ENCODE assay signal across 8 cellular contexts in genomic region chr5:132420706-132421272, GRCh38. TPM values are rescaled to one million over a fixed set of nuclear protein-coding genes. Genes with fewer than 3 reads are reported as not detected.
A peak's percentile ranks its signal among the peaks of the same experiment; 100 is the strongest.
DNase-seq lines count a peak whose midpoint lies in the region; ATAC-seq and TF ChIP-seq lines count a peak whose summit lies in the region.

No MANE protein-coding gene starts in this region.

- ATAC-seq in GM18511 (IDR thresholded peaks at IDR 0.05; ENCODE audit: unreplicated experiment), result peak; percentile 50
- peak; percentile 38 for ATAC-seq in HG02623 (IDR thresholded peaks at IDR 0.05; ENCODE audit: unreplicated experiment)
- ATAC-seq in right cardiac atrium, result peak in 1 of 2 donors; percentile 19
- ATAC-seq in HG02938 (IDR thresholded peaks at IDR 0.05; ENCODE audit: unreplicated experiment), result no peak
- no peak for ATAC-seq in GM18519 (IDR thresholded peaks at IDR 0.05; ENCODE audit: low FRiP score, unreplicated experiment)

- H3K9me3 ChIP-seq in right cardiac atrium (ENCODE audit: control insufficient read depth, low read length) (no peaks in the 10 kb centered on the region), vagina (no peaks in the 10 kb centered on the region)

- H3K27ac ChIP-seq in right cardiac atrium (ENCODE audit: low read length) (peak overlapping the region; percentile 91), vagina (peak overlapping the region; percentile 79)

- peaks cover 45% of the 10 kb centered on the region for H3K4me1 ChIP-seq in right cardiac atrium (ENCODE audit: control insufficient read depth, insufficient read depth, low read length)
- peaks cover 96% of the 10 kb centered on the region for H3K4me1 ChIP-seq in vagina

- peaks cover 66% of the 10 kb centered on the region for H3K36me3 Mint-ChIP-seq in T-helper 1 cell treated with Interleukin-12 subunit alpha and Interleukin-12 subunit beta and Interleukin-4 antibody, amounts not matched to agents 30 μg/mL and 1 μg/mL, for 36 hours (ENCODE audit: low read depth)

- H3K27me3 Mint-ChIP-seq in T-helper 1 cell treated with Interleukin-12 subunit alpha and Interleukin-12 subunit beta and Interleukin-4 antibody, amounts not matched to agents 30 μg/mL and 1 μg/mL, for 36 hours (ENCODE audit: low read depth), result no peaks in the 10 kb centered on the region

- no peak for DNase-seq in right cardiac atrium
- DNase-seq in vagina (ENCODE audit: extremely low spot score in 2 of 2), result peak in 1 of 2 donors; percentile 79
- no peak for DNase-seq in NCI-H82 treated with DMSO at 0.1 percent for 48 hours (lab: John Stamatoyannopoulos, UW; ENCODE audit: unreplicated experiment)

- no peaks in the 10 kb centered on the region for H3K36me3 ChIP-seq in vagina

- H3K27me3 ChIP-seq in right cardiac atrium (ENCODE audit: control insufficient read depth, insufficient read depth) (no peaks in the 10 kb centered on the region), vagina (no peaks in the 10 kb centered on the region)

- TF ChIP-seq POLR2A in vagina (IDR thresholded peaks at IDR 0.05), result no peak

- intact Hi-C loops in right cardiac atrium (cut with DNase I), result loop anchor here in 2 of 4 donors (10.0 kb wide), 2 partner anchors 54 to 64 kb away; no protein-coding TSS in a partner anchor
- intact Hi-C loops in vagina (cut with DNase I), result no loop called here

- H3K4me3 Mint-ChIP-seq in T-helper 1 cell treated with Interleukin-12 subunit alpha and Interleukin-12 subunit beta and Interleukin-4 antibody, amounts not matched to agents 30 μg/mL and 1 μg/mL, for 36 hours, result peak overlapping the region; percentile 78

- H3K27ac Mint-ChIP-seq in T-helper 1 cell treated with Interleukin-12 subunit alpha and Interleukin-12 subunit beta and Interleukin-4 antibody, amounts not matched to agents 30 μg/mL and 1 μg/mL, for 36 hours, result peak overlapping the region; percentile 90

- 49% methylated on average over 7 of the region's 7 CpGs for WGBS in right cardiac atrium

- H3K4me3 ChIP-seq in right cardiac atrium (ENCODE audit: low read length), result no peak overlapping the region
- H3K4me3 ChIP-seq in vagina, result no peak overlapping the region

- no peaks in the 10 kb centered on the region for H3K9me3 Mint-ChIP-seq in T-helper 1 cell treated with Interleukin-12 subunit alpha and Interleukin-12 subunit beta and Interleukin-4 antibody, amounts not matched to agents 30 μg/mL and 1 μg/mL, for 36 hours

- peaks cover 83% of the 10 kb centered on the region for H3K4me1 Mint-ChIP-seq in T-helper 1 cell treated with Interleukin-12 subunit alpha and Interleukin-12 subunit beta and Interleukin-4 antibody, amounts not matched to agents 30 μg/mL and 1 μg/mL, for 36 hours (ENCODE audit: low read depth)

- TF ChIP-seq CTCF in vagina (IDR thresholded peaks at IDR 0.05), result no peak

RNA-seq across cellular contexts. Expression of gene SLC22A5, which starts 51.3 kb away (rescaled TPM):
- total RNA-seq in right cardiac atrium (10 to 100 TPM in 3 of 4 donors, 1 to 10 TPM in 1; 9.3 to 17.5 (median 14.4) TPM), vagina (15.2 TPM)
- polyA plus RNA-seq in right cardiac atrium, result 5.7 TPM

Comparison
In these comparisons a context has a peak if more than half of its experiments do, and no peak if none do; other contexts are left out.
1. ATAC-seq: peak in GM18511 (single experiment) and HG02623 (single experiment); none in HG02938 (single experiment) and GM18519 (single experiment).